Comparison of ENCODE assay signal across 2 cellular contexts in genomic region chr2:217801115-217801531, GRCh38.
TF ChIP-seq lines count a peak whose summit lies in the region.

No MANE protein-coding gene starts in this region.

TF ChIP-seq in GM23338, 12 proteins besides CTCF, POLR2A, EP300 and RAD21 (continued from another document):
- TF ChIP-seq, protein P1, sequence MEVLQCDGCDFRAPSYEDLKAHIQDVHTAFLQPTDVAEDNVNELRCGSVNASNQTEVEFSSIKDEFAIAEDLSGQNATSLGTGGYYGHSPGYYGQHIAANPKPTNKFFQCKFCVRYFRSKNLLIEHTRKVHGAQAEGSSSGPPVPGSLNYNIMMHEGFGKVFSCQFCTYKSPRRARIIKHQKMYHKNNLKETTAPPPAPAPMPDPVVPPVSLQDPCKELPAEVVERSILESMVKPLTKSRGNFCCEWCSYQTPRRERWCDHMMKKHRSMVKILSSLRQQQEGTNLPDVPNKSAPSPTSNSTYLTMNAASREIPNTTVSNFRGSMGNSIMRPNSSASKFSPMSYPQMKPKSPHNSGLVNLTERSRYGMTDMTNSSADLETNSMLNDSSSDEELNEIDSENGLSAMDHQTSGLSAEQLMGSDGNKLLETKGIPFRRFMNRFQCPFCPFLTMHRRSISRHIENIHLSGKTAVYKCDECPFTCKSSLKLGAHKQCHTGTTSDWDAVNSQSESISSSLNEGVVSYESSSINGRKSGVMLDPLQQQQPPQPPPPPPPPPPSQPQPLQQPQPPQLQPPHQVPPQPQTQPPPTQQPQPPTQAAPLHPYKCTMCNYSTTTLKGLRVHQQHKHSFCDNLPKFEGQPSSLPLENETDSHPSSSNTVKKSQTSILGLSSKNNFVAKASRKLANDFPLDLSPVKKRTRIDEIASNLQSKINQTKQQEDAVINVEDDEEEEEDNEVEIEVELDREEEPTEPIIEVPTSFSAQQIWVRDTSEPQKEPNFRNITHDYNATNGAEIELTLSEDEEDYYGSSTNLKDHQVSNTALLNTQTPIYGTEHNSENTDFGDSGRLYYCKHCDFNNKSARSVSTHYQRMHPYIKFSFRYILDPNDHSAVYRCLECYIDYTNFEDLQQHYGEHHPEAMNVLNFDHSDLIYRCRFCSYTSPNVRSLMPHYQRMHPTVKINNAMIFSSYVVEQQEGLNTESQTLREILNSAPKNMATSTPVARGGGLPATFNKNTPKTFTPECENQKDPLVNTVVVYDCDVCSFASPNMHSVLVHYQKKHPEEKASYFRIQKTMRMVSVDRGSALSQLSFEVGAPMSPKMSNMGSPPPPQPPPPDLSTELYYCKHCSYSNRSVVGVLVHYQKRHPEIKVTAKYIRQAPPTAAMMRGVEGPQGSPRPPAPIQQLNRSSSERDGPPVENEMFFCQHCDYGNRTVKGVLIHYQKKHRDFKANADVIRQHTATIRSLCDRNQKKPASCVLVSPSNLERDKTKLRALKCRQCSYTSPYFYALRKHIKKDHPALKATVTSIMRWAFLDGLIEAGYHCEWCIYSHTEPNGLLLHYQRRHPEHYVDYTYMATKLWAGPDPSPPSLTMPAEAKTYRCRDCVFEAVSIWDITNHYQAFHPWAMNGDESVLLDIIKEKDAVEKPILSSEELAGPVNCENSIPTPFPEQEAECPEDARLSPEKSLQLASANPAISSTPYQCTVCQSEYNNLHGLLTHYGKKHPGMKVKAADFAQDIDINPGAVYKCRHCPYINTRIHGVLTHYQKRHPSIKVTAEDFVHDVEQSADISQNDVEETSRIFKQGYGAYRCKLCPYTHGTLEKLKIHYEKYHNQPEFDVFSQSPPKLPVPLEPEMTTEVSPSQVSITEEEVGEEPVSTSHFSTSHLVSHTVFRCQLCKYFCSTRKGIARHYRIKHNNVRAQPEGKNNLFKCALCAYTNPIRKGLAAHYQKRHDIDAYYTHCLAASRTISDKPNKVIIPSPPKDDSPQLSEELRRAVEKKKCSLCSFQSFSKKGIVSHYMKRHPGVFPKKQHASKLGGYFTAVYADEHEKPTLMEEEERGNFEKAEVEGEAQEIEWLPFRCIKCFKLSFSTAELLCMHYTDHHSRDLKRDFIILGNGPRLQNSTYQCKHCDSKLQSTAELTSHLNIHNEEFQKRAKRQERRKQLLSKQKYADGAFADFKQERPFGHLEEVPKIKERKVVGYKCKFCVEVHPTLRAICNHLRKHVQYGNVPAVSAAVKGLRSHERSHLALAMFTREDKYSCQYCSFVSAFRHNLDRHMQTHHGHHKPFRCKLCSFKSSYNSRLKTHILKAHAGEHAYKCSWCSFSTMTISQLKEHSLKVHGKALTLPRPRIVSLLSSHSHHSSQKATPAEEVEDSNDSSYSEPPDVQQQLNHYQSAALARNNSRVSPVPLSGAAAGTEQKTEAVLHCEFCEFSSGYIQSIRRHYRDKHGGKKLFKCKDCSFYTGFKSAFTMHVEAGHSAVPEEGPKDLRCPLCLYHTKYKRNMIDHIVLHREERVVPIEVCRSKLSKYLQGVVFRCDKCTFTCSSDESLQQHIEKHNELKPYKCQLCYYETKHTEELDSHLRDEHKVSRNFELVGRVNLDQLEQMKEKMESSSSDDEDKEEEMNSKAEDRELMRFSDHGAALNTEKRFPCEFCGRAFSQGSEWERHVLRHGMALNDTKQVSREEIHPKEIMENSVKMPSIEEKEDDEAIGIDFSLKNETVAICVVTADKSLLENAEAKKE (CRISPR knock-in tag; IDR thresholded peaks at IDR 0.05): no peak
- TF ChIP-seq JUNB (IDR thresholded peaks at IDR 0.05; ENCODE audit: unreplicated experiment) (no peak), ZNF331 (CRISPR knock-in tag; IDR thresholded peaks at IDR 0.05; ENCODE audit: low read depth) (no peak), POLR2AphosphoS5 (IDR thresholded peaks at IDR 0.05; ENCODE audit: low read depth) (no peak), NANOG (IDR thresholded peaks at IDR 0.05; ENCODE audit: borderline replicate concordance) (no peak)
- TF ChIP-seq, protein P2, sequence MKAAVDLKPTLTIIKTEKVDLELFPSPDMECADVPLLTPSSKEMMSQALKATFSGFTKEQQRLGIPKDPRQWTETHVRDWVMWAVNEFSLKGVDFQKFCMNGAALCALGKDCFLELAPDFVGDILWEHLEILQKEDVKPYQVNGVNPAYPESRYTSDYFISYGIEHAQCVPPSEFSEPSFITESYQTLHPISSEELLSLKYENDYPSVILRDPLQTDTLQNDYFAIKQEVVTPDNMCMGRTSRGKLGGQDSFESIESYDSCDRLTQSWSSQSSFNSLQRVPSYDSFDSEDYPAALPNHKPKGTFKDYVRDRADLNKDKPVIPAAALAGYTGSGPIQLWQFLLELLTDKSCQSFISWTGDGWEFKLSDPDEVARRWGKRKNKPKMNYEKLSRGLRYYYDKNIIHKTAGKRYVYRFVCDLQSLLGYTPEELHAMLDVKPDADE (IDR thresholded peaks at IDR 0.05): no peak

TF ChIP-seq in HepG2, 621 proteins besides CTCF, POLR2A, EP300 and RAD21 (continued from another document and continues in another):
- TF ChIP-seq SALL1 (CRISPR knock-in tag; IDR thresholded peaks at IDR 0.05) (0 out of 2 replicates have a peak, but pooled peaks have one; percentile 49), ZNF615 (CRISPR knock-in tag; IDR thresholded peaks at IDR 0.05; ENCODE audit: borderline replicate concordance) (no peak), POLR2AphosphoS5 (IDR thresholded peaks at IDR 0.05; ENCODE audit: low read depth, low read length) (0 out of 2 replicates have a peak, but pooled peaks have one; percentile 27), SMARCE1 (IDR thresholded peaks at IDR 0.05; ENCODE audit: borderline replicate concordance) (no peak), ZNF543 (CRISPR knock-in tag; IDR thresholded peaks at IDR 0.05) (no peak), ZMYM3 (CRISPR knock-in tag; IDR thresholded peaks at IDR 0.05) (no peak), SMAD3 (CRISPR knock-in tag; IDR thresholded peaks at IDR 0.05) (no peak), ZNF605 (CRISPR knock-in tag; IDR thresholded peaks at IDR 0.05) (no peak), RARA (CRISPR knock-in tag; IDR thresholded peaks at IDR 0.05) (peak; percentile 89), ZNF839 (CRISPR knock-in tag; IDR thresholded peaks at IDR 0.05; ENCODE audit: borderline replicate concordance) (0 out of 2 replicates have a peak, but pooled peaks have one; percentile 7), NFATC3 (CRISPR knock-in tag; IDR thresholded peaks at IDR 0.05) (no peak), SAP130 (CRISPR knock-in tag; IDR thresholded peaks at IDR 0.05; ENCODE audit: low read depth) (peak; percentile 42; the same call in 1 of the 2 replicates), CAMTA2 (CRISPR knock-in tag; IDR thresholded peaks at IDR 0.05; ENCODE audit: borderline replicate concordance) (no peak), ZNF841 (CRISPR knock-in tag; IDR thresholded peaks at IDR 0.05; ENCODE audit: borderline replicate concordance) (no peak), NR2F1 (CRISPR knock-in tag; IDR thresholded peaks at IDR 0.05) (peak in 1 of 2 experiments; percentile 48; a peak in 1 of 4 replicates), MED1 (CRISPR knock-in tag; IDR thresholded peaks at IDR 0.05) (no peak), RELA (CRISPR knock-in tag; IDR thresholded peaks at IDR 0.05) (no peak), ATRX (CRISPR knock-in tag; IDR thresholded peaks at IDR 0.05; ENCODE audit: borderline replicate concordance) (no peak), ZNF382 (CRISPR knock-in tag; IDR thresholded peaks at IDR 0.05; ENCODE audit: borderline replicate concordance) (no peak), RNF2 (conservative IDR thresholded peaks at IDR 0.05; ENCODE audit: low read depth) (no peak), EED (CRISPR knock-in tag; IDR thresholded peaks at IDR 0.05) (no peak), HMG20B (CRISPR knock-in tag; conservative IDR thresholded peaks at IDR 0.05) (no peak), KAT8 (CRISPR knock-in tag; IDR thresholded peaks at IDR 0.05) (no peak), ZNF609 (CRISPR knock-in tag; IDR thresholded peaks at IDR 0.05; ENCODE audit: borderline replicate concordance) (no peak), KDM1A (CRISPR knock-in tag; IDR thresholded peaks at IDR 0.05) (no peak), AGO1 (IDR thresholded peaks at IDR 0.05; ENCODE audit: low read depth, low read length, poor library complexity, severe bottlenecking) (no peak), SKI (IDR thresholded peaks at IDR 0.05; ENCODE audit: partially characterized antibody) (peak; percentile 23), IKZF4 (CRISPR knock-in tag; IDR thresholded peaks at IDR 0.05; ENCODE audit: borderline replicate concordance, low read depth, not compliant biosample characterization) (no peak), AKAP8 (CRISPR knock-in tag; IDR thresholded peaks at IDR 0.05) (no peak), POGZ (CRISPR knock-in tag; IDR thresholded peaks at IDR 0.05) (no peak)
- TF ChIP-seq, protein P3, sequence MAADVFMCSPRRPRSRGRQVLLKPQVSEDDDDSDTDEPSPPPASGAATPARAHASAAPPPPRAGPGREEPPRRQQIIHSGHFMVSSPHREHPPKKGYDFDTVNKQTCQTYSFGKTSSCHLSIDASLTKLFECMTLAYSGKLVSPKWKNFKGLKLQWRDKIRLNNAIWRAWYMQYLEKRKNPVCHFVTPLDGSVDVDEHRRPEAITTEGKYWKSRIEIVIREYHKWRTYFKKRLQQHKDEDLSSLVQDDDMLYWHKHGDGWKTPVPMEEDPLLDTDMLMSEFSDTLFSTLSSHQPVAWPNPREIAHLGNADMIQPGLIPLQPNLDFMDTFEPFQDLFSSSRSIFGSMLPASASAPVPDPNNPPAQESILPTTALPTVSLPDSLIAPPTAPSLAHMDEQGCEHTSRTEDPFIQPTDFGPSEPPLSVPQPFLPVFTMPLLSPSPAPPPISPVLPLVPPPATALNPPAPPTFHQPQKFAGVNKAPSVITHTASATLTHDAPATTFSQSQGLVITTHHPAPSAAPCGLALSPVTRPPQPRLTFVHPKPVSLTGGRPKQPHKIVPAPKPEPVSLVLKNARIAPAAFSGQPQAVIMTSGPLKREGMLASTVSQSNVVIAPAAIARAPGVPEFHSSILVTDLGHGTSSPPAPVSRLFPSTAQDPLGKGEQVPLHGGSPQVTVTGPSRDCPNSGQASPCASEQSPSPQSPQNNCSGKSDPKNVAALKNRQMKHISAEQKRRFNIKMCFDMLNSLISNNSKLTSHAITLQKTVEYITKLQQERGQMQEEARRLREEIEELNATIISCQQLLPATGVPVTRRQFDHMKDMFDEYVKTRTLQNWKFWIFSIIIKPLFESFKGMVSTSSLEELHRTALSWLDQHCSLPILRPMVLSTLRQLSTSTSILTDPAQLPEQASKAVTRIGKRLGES (CRISPR knock-in tag; IDR thresholded peaks at IDR 0.05; ENCODE audit: borderline replicate concordance): no peak
- TF ChIP-seq, protein P4, sequence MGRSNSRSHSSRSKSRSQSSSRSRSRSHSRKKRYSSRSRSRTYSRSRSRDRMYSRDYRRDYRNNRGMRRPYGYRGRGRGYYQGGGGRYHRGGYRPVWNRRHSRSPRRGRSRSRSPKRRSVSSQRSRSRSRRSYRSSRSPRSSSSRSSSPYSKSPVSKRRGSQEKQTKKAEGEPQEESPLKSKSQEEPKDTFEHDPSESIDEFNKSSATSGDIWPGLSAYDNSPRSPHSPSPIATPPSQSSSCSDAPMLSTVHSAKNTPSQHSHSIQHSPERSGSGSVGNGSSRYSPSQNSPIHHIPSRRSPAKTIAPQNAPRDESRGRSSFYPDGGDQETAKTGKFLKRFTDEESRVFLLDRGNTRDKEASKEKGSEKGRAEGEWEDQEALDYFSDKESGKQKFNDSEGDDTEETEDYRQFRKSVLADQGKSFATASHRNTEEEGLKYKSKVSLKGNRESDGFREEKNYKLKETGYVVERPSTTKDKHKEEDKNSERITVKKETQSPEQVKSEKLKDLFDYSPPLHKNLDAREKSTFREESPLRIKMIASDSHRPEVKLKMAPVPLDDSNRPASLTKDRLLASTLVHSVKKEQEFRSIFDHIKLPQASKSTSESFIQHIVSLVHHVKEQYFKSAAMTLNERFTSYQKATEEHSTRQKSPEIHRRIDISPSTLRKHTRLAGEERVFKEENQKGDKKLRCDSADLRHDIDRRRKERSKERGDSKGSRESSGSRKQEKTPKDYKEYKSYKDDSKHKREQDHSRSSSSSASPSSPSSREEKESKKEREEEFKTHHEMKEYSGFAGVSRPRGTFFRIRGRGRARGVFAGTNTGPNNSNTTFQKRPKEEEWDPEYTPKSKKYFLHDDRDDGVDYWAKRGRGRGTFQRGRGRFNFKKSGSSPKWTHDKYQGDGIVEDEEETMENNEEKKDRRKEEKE (IDR thresholded peaks at IDR 0.05): no peak
- TF ChIP-seq, protein P5, sequence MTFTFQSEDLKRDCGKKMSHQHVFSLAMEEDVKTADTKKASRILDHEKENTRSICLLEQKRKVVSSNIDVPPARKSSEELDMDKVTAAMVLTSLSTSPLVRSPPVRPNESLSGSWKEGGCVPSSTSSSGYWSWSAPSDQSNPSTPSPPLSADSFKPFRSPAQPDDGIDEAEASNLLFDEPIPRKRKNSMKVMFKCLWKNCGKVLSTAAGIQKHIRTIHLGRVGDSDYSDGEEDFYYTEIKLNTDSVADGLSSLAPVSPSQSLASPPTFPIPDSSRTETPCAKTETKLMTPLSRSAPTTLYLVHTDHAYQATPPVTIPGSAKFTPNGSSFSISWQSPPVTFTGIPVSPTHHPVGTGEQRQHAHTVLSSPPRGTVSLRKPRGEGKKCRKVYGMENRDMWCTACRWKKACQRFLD (CRISPR knock-in tag; IDR thresholded peaks at IDR 0.05; ENCODE audit: borderline replicate concordance): no peak
